13 cellular contexts compared by ENCODE assay signal in the genomic region with DNA sequence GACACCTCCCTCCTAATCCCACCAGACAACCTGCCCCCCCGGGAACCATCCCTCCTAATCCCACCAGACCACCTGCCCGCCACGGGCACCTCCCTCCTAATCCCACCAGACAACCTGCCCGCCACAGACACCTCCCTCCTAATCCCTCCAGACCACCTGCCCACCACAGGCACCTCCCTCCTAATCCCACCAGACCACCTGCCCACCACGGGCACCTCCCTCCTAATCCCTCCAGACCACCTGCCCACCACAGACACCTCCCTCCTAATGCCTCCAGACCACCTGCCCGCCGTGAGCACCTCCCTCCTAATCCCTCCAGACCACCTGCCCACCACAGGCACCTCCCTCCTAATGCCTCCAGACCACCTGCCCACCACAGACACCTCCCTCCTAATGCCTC. TPM values are rescaled to one million over a fixed set of nuclear protein-coding genes. Genes with fewer than 3 reads are reported as not detected.
"Had no signal": no experiment of that assay in that cellular context is flagged by ENCODE, and none has a peak within 500 bp of the region (broad histone marks: within the 10 kb centered on the region; RNA-seq: fewer than 3 reads in every experiment).

No MANE protein-coding gene starts in this region.

RNA-seq across cellular contexts. Expression of gene ADGRA1, which starts 23.9 kb away (rescaled TPM):
- total RNA-seq: esophagus mucosa; gastrocnemius medialis; glomerular endothelial cell; kidney epithelial cell; mesenteric fat pad; naive thymus-derived CD8-positive, alpha-beta T cell; pulmonary artery endothelial cell; smooth muscle cell; urinary bladder had no signal
- polyA plus RNA-seq: naive thymus-derived CD8-positive, alpha-beta T cell; ovary; smooth muscle cell; stomach had no signal

RNA-seq across cellular contexts. Expression of gene KNDC1, which starts 48.4 kb away (rescaled TPM):
- total RNA-seq: glomerular endothelial cell, myocyte, pulmonary artery endothelial cell, subcutaneous adipose tissue had no signal
- polyA plus RNA-seq: naive thymus-derived CD8-positive, alpha-beta T cell had no signal
